In the genomic region with DNA sequence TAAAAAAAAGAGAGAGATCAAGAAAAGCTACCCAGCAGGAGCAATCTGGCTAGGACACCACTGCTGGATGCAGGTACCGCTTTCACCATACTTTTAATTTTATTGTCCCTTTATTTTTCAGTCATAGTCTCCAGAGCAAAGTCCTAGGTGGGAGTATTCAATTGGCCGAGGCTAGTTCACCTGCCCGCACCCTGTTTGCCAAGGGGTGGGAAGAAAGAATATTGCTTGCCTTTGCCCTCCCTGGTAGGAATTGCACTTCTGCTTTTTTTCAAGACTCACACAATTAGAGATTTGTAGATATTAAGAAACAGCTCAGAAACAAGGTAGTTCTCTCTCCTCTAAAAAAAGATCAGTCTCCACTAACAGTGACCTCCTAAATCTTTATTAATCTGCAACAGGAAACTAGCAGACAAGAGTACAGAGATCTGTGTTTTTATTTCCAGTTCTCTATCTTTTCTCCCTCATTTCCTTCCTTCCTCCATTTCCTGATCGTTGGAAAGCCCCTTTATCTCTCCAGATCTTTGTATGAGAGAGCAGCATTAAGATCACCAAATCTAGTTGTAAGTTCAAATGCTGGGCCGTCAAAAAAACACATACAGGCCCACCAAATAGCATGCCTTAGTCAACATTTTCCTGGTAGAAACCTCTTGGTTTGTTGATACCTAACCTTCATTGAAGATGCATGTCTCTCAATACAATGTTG, we compare ENCODE assay signal across 19 cellular contexts. TPM values are rescaled to one million over a fixed set of nuclear protein-coding genes. Genes with fewer than 3 reads are reported as not detected.
A peak's percentile ranks its signal among the peaks of the same experiment; 100 is the strongest.
DNase-seq lines count a peak whose midpoint lies in the region; ATAC-seq, FAIRE-seq and TF ChIP-seq lines count a peak whose summit lies in the region.
"Had no signal": no experiment of that assay in that cellular context is flagged by ENCODE, and none has a peak within 500 bp of the region (broad histone marks: within the 10 kb centered on the region; RNA-seq: fewer than 3 reads in every experiment).

No MANE protein-coding gene starts in this region.

- no peak overlapping the region for H2AFZ ChIP-seq in Loucy (ENCODE audit: low read length)
- no peak overlapping the region for H2AFZ ChIP-seq in GM12878 (ENCODE audit: control insufficient read depth, low read depth, low read length)

- BruUV-seq in GM12878 (replicated peaks; lab: Mats Ljungman, UMichigan) = no TSS peak

- H3K4me1 Mint-ChIP-seq in CD4-positive, alpha-beta memory T cell = no peaks in the 10 kb centered on the region
- H3K4me1 Mint-ChIP-seq: T-helper 17 cell had no signal

- POLR2A ChIA-PET in GM12878 (lab: Charles Lee) = interaction anchor here (0.6 kb wide), 1 partner anchor 78 kb away, joined by 3 read pairs; no protein-coding TSS in a partner anchor
- POLR2A ChIA-PET in CD4-positive, alpha-beta memory T cell (lab: Charles Lee; ENCODE audit: partially characterized antibody) = no interaction called here

- no peaks in the 10 kb centered on the region for H3K9me2 ChIP-seq in Loucy (replicated peaks; ENCODE audit: low read depth, low read length)

- SMC1A ChIA-PET in GM12878 (lab: Charles Lee; ENCODE audit: uncharacterized antibody, unreplicated experiment) = no interaction called here

- intact Hi-C loops in GM12878 (cut with micrococcal nuclease; ENCODE audit: unreplicated experiment) (no loop called here), right lobe of liver (cut with DNase I) (no loop called here)
- intact Hi-C loops in CD4-positive, alpha-beta memory T cell (cut with micrococcal nuclease) = no loop called here

- in situ Hi-C loops in GM12878 (cut with MboI) = no loop called here

- H3K4me3 ChIP-seq in Loucy (ENCODE audit: low read length, poor library complexity, severe bottlenecking) (peak overlapping the region; percentile 41), GM12878 (no peak overlapping the region), right lobe of liver (no peak overlapping the region)
- no peak overlapping the region for H3K4me3 ChIP-seq in CD4-positive, alpha-beta memory T cell (ENCODE audit: low read length in 2 of 2)

- no peak for TF ChIP-seq CTCF in Loucy (conservative IDR thresholded peaks at IDR 0.05; ENCODE audit: low read length)
- TF ChIP-seq CTCF in GM12878 (IDR thresholded peaks at IDR 0.05 in 2 of 3, conservative IDR thresholded peaks at IDR 0.05 in 1 of 3; ENCODE audit: control insufficient read depth in 2 of 3, extremely low read depth in 1 of 3, insufficient read depth in 1 of 3, low read depth in 3 of 3, low read length in 3 of 3) = no peak
- TF ChIP-seq CTCF in right lobe of liver (IDR thresholded peaks at IDR 0.05) = no peak

- no peaks in the 10 kb centered on the region for H3K36me3 Mint-ChIP-seq in CD4-positive, alpha-beta memory T cell

- FAIRE-seq in GM12878 (lab: Jason Lieb, UNC) (no peak), H54 (lab: Jason Lieb, UNC) (no peak)
- FAIRE-seq: HTR-8/SVneo had no signal

- TF ChIP-seq POLR2A in GM12878 (IDR thresholded peaks at IDR 0.05; ENCODE audit: low read depth, low read length) = no peak
- no peak for TF ChIP-seq POLR2A in right lobe of liver (IDR thresholded peaks at IDR 0.05)
- no peak for TF ChIP-seq POLR2A in H54 (IDR thresholded peaks at IDR 0.05; ENCODE audit: low read depth, low read length)

- no peak overlapping the region for H3K4me3 Mint-ChIP-seq in CD4-positive, alpha-beta memory T cell
- H3K4me3 Mint-ChIP-seq: T-helper 17 cell had no signal

- H3K27me3 Mint-ChIP-seq in CD4-positive, alpha-beta memory T cell = peaks cover 5 to 6% of the 10 kb centered on the region in 2 donors
- H3K27me3 Mint-ChIP-seq: T-helper 17 cell had no signal

- ATAC-seq in GM12878 = no peak
- ATAC-seq in right lobe of liver = peak; percentile 67 to 85 (median 78)
- no peak for ATAC-seq in GM21447 (IDR thresholded peaks at IDR 0.05; ENCODE audit: unreplicated experiment)
- ATAC-seq: T-helper 17 cell had no signal

- no peak for TF ChIP-seq EP300 in GM12878 (IDR thresholded peaks at IDR 0.05; ENCODE audit: borderline replicate concordance in 1 of 2, control insufficient read depth in 1 of 2, low read depth in 2 of 2, low read length in 2 of 2)

- DNase-seq in CD1c-positive myeloid dendritic cell (ENCODE audit: extremely low spot score) (peak; percentile 11), GM12878 (ENCODE audit: low read depth, low spot score) (no peak), right lobe of liver (peak in 1 of 3 donors; percentile 55), H54 (ENCODE audit: insufficient read length, low spot score) (no peak)
- DNase-seq in CD4-positive, alpha-beta memory T cell = no peak
- DNase-seq: COR-L47, DMS153, NCI-H1105 treated with DMSO at 0.1 percent for 48 hours, NCI-H187 treated with DMSO at 0.1 percent for 48 hours, NCI-H2171, NCI-H446 treated with DMSO at 0.1 percent for 48 hours, NCI-H748 treated with DMSO at 0.1 percent for 48 hours, T-helper 17 cell had no signal

- H3K79me2 ChIP-seq in Loucy (ENCODE audit: insufficient read depth, low read length) (peaks cover 9% of the 10 kb centered on the region; the same call in 1 of the 2 replicates), GM12878 (ENCODE audit: control insufficient read depth, insufficient read depth, low read length) (no peaks in the 10 kb centered on the region)

- CTCF ChIA-PET in GM12878 (lab: Yijun Ruan, JAX) = interaction anchor here (1.2 kb wide), 1 partner anchor 16 kb away, joined by 3 read pairs; a partner anchor contains a TSS
- CTCF ChIA-PET in CD4-positive, alpha-beta memory T cell (lab: Charles Lee; ENCODE audit: partially characterized antibody) = interaction anchor here (1.3 kb wide), 1 partner anchor 9 kb away, joined by 4 read pairs; a partner anchor contains a TSS

- no peak for TF ChIP-seq RAD21 in GM12878 (IDR thresholded peaks at IDR 0.05; ENCODE audit: insufficient read depth, low read depth, low read length)

- no peaks in the 10 kb centered on the region for H3K36me3 ChIP-seq in Loucy (ENCODE audit: insufficient read depth, low read length)
- no peaks in the 10 kb centered on the region for H3K36me3 ChIP-seq in GM12878 (ENCODE audit: control insufficient read depth in 2 of 2, insufficient read depth in 2 of 2, low read length in 1 of 2)
- H3K36me3 ChIP-seq in right lobe of liver = no peaks in the 10 kb centered on the region
- no peaks in the 10 kb centered on the region for H3K36me3 ChIP-seq in CD4-positive, alpha-beta memory T cell (ENCODE audit: insufficient read depth, low read length)

- H3K9ac ChIP-seq in Loucy (ENCODE audit: low read depth, low read length, poor library complexity, severe bottlenecking) (peak overlapping the region; percentile 72), GM12878 (ENCODE audit: control insufficient read depth, insufficient read depth, low read length) (no peak overlapping the region)

- H3K4me1 ChIP-seq in Loucy (ENCODE audit: insufficient read depth, low read length, poor library complexity, severe bottlenecking) = peaks cover 70% of the 10 kb centered on the region
- no peaks in the 10 kb centered on the region for H3K4me1 ChIP-seq in GM12878 (ENCODE audit: control insufficient read depth, insufficient read depth, low read length)
- H3K4me1 ChIP-seq in right lobe of liver = peaks cover 0 to 7% (median 0%) of the 10 kb centered on the region in 4 donors
- H3K4me1 ChIP-seq in CD4-positive, alpha-beta memory T cell (ENCODE audit: insufficient read depth, low read length) = no peaks in the 10 kb centered on the region

- no peak overlapping the region for H3K27ac Mint-ChIP-seq in CD4-positive, alpha-beta memory T cell
- H3K27ac Mint-ChIP-seq: T-helper 17 cell had no signal

- RAD21 ChIA-PET in GM12878 (lab: Charles Lee; ENCODE audit: unreplicated experiment) = interaction anchor here (1.2 kb wide), 1 partner anchor 10 kb away, joined by 4 read pairs; a partner anchor contains a TSS

- H3F3A ChIP-seq in Loucy (ENCODE audit: low read depth) = peaks cover 17% of the 10 kb centered on the region

- H3K27me3 ChIP-seq in Loucy (ENCODE audit: insufficient read depth, low read length, poor library complexity, severe bottlenecking) (no peaks in the 10 kb centered on the region), GM12878 (replicated peaks in 1 of 2; ENCODE audit: control insufficient read depth in 2 of 2, insufficient read depth in 2 of 2, low read length in 1 of 2) (no peaks in the 10 kb centered on the region), right lobe of liver (no peaks in the 10 kb centered on the region)
- H3K27me3 ChIP-seq in CD4-positive, alpha-beta memory T cell (ENCODE audit: insufficient read depth, low read length) = no peaks in the 10 kb centered on the region

- H4K20me1 ChIP-seq in Loucy (ENCODE audit: insufficient read depth, low read length, poor library complexity, severe bottlenecking) (no peaks in the 10 kb centered on the region), GM12878 (ENCODE audit: control insufficient read depth, insufficient read depth) (no peaks in the 10 kb centered on the region)

- H3K9me3 Mint-ChIP-seq in CD4-positive, alpha-beta memory T cell = no peaks in the 10 kb centered on the region

- WGBS in GM12878 (ENCODE audit: insufficient coverage, insufficient replicate concordance, low lambda C conversion rate, missing lambda C conversion rate) = 42% methylated on average over 5 of the region's 5 CpGs
- WGBS in right lobe of liver (ENCODE audit: insufficient coverage, low coverage, low lambda C conversion rate, missing lambda C conversion rate) = 37% methylated on average over 5 of the region's 5 CpGs

- H3K9me3 ChIP-seq in Loucy (ENCODE audit: insufficient read depth, low read depth, low read length) (no peaks in the 10 kb centered on the region), GM12878 (replicated peaks; ENCODE audit: control insufficient read depth, insufficient read depth, low read length) (no peaks in the 10 kb centered on the region), right lobe of liver (no peaks in the 10 kb centered on the region)
- H3K9me3 ChIP-seq in CD4-positive, alpha-beta memory T cell (ENCODE audit: control insufficient read depth in 1 of 2, low read length in 2 of 2) = no peaks in the 10 kb centered on the region

- H3K27ac ChIP-seq in GM12878 (ENCODE audit: control insufficient read depth, insufficient read depth) (no peak overlapping the region), right lobe of liver (peak overlapping the region in 2 of 3 donors; percentile 33 to 51)
- no peak overlapping the region for H3K27ac ChIP-seq in CD4-positive, alpha-beta memory T cell (ENCODE audit: low read depth, low read length)

- peak overlapping the region; percentile 66 for H3K4me2 ChIP-seq in Loucy (ENCODE audit: low read depth, low read length, poor library complexity, severe bottlenecking)
- no peak overlapping the region for H3K4me2 ChIP-seq in GM12878 (ENCODE audit: control insufficient read depth, insufficient read depth)

RNA-seq across cellular contexts. Expression of a gene that starts 9.4 kb away (rescaled TPM):
- 40.5 and 41.7 TPM in 2 replicates for total RNA-seq in GM12878 (2013; cell fraction: nucleolus; rRNA removed)
- total RNA-seq in GM12878 (2014; rRNA removed) = 7.7 TPM in 2 replicates
- total RNA-seq in GM12878 (2014; rRNA removed; fragmentation: Illumina TruSeq; extraction: Trizol) = 11.1 and 11.9 TPM in 2 replicates
- total RNA-seq in GM12878 (2021) = 5.5 and 6.6 TPM in 2 replicates
- 1.8 TPM for polyA plus RNA-seq in GM12878 (2011; ENCODE audit: low read depth)
- polyA plus RNA-seq in GM12878 (2011; rRNA removed) = 6.6 and 9.9 TPM in 2 replicates
- 1.5 and 1.7 TPM in 2 replicates for polyA plus RNA-seq in GM12878 (2011; cell fraction: cytosol; rRNA removed)
- 5.8 and 7.9 TPM in 2 replicates for polyA plus RNA-seq in GM12878 (2011; cell fraction: nucleus; rRNA removed)
- polyA plus RNA-seq in GM12878 (2012) = 2.8 and 3.8 TPM in 2 replicates
- polyA plus RNA-seq in GM12878 (2014; fragmentation: Illumina TruSeq; extraction: Trizol) = 13.4 and 18.7 TPM in 2 replicates
- polyA plus RNA-seq in GM12878 (2014; fragmentation: Nextera tagmentation; extraction: Ambion mirVana) = 1 to 10 TPM; 7.6 to 8.1 TPM
- 6.3 and 8.9 TPM in 2 replicates for polyA plus RNA-seq in GM12878 (2014; rRNA removed)
- 1 to 10 TPM; 5.8 to 7.1 TPM for polyA plus RNA-seq in GM12878 (2016; fragmentation: Nextera tagmentation; extraction: Ambion mirVana)
- 4.4 and 4.6 TPM in 2 replicates for polyA minus RNA-seq in GM12878 (2011; rRNA and poly(A)+ RNA removed)
- polyA minus RNA-seq in GM12878 (2011; cell fraction: cytosol; rRNA and poly(A)+ RNA removed) = 1.2 and 1.5 TPM in 2 replicates
- polyA minus RNA-seq in GM12878 (2011; cell fraction: nucleus; rRNA and poly(A)+ RNA removed) = 5.7 and 8.2 TPM in 2 replicates
- total RNA-seq in right lobe of liver = 10 to 100 TPM in 1 of 6 experiments, 1 to 10 TPM in 5; 1.9 to 14.1 (median 3.6) TPM
- 10 to 100 TPM; 10.2 to 11.7 TPM for total RNA-seq in CD4-positive, alpha-beta memory T cell
- 1 to 10 TPM; 4.6 to 7.1 TPM for polyA plus RNA-seq in CD4-positive, alpha-beta memory T cell

RNA-seq across cellular contexts. Expression of a gene that starts 15.7 kb away (rescaled TPM):
- not detected in 2 replicates for total RNA-seq in GM12878 (2013; cell fraction: nucleolus; rRNA removed)
- total RNA-seq in GM12878 (2014; rRNA removed) (not detected in 2 replicates), GM12878 (2014; rRNA removed; fragmentation: Illumina TruSeq; extraction: Trizol) (not detected in 2 replicates), GM12878 (2021) (not detected in 2 replicates), right lobe of liver (100 to 1,000 TPM in 2 of 6 experiments, 10 to 100 TPM in 4; 84.6 to 212 (median 95.5) TPM)
- polyA plus RNA-seq in GM12878 (2011; ENCODE audit: low read depth) = not detected
- polyA plus RNA-seq in GM12878 (2011; rRNA removed) (not detected in 2 replicates), GM12878 (2014; fragmentation: Illumina TruSeq; extraction: Trizol) (not detected in 2 replicates), GM12878 (2014; fragmentation: Nextera tagmentation; extraction: Ambion mirVana) (not detected), GM12878 (2014; rRNA removed) (not detected in 2 replicates), GM12878 (2016; fragmentation: Nextera tagmentation; extraction: Ambion mirVana) (not detected)
- polyA plus RNA-seq in GM12878 (2011; cell fraction: cytosol; rRNA removed) = not detected in 2 replicates
- polyA plus RNA-seq in GM12878 (2011; cell fraction: nucleus; rRNA removed) = not detected in 2 replicates
- not detected in 2 replicates for polyA plus RNA-seq in GM12878 (2012)
- not detected in 2 replicates for polyA minus RNA-seq in GM12878 (2011; rRNA and poly(A)+ RNA removed)
- polyA minus RNA-seq in GM12878 (2011; cell fraction: cytosol; rRNA and poly(A)+ RNA removed) = not detected in 2 replicates
- polyA minus RNA-seq in GM12878 (2011; cell fraction: nucleus; rRNA and poly(A)+ RNA removed) = not detected in 2 replicates
- not detected for total RNA-seq in CD4-positive, alpha-beta memory T cell
- polyA plus RNA-seq in CD4-positive, alpha-beta memory T cell = not detected
- total RNA-seq: M059J, T-helper 17 cell had no signal
- polyA plus RNA-seq: AG04450, BJ had no signal

Comparison
In these comparisons a context has a peak if more than half of its experiments do, and no peak if none do; other contexts are left out.
1. ATAC-seq: peak in right lobe of liver (4 of 4); none in GM12878 (single experiment) and GM21447 (single experiment).
2. H3K27ac ChIP-seq: peak in right lobe of liver (2 of 3); none in GM12878 (single experiment) and CD4-positive, alpha-beta memory T cell (single experiment).
3. RNA of a gene that starts 15.7 kb away (total RNA-seq): 84.6 to 212 TPM in right lobe of liver; not detected in CD4-positive, alpha-beta memory T cell and not detected in GM12878; every median in the first group is over 10 times any median in the second.